19 cellular contexts compared by ENCODE assay signal in genomic region chr11:27139742-27140141, GRCh38.
A peak's percentile ranks its signal among the peaks of the same experiment; 100 is the strongest.
DNase-seq lines count a peak whose midpoint lies in the region; ATAC-seq and TF ChIP-seq lines count a peak whose summit lies in the region.
"Had no signal": no experiment of that assay in that cellular context is flagged by ENCODE, and none has a peak within 500 bp of the region (broad histone marks: within the 10 kb centered on the region; RNA-seq: fewer than 3 reads in every experiment).

No MANE protein-coding gene starts in this region.

- H3K18ac ChIP-seq in IMR-90 (ENCODE audit: low read depth, low read length) = no peak overlapping the region

- no peak overlapping the region for H4K8ac ChIP-seq in IMR-90 (ENCODE audit: low read depth in 2 of 2, low read length in 2 of 2)

- H2BK120ac ChIP-seq in IMR-90 (ENCODE audit: low read depth, low read length) = no peak overlapping the region

- no peak overlapping the region for H2BK5ac ChIP-seq in IMR-90 (ENCODE audit: low read depth, low read length, poor library complexity, severe bottlenecking)

- H3K56ac ChIP-seq in IMR-90 (ENCODE audit: extremely low read depth, insufficient read depth, low read length) = no peak overlapping the region

- no peak for TF ChIP-seq CTCF in AG04450 (IDR thresholded peaks at IDR 0.05; ENCODE audit: low read depth, low read length)
- TF ChIP-seq CTCF in IMR-90 (conservative IDR thresholded peaks at IDR 0.05; ENCODE audit: low read depth, low read length) = no peak
- TF ChIP-seq CTCF in choroid plexus epithelial cell (conservative IDR thresholded peaks at IDR 0.05; ENCODE audit: low read depth, low read length) = no peak
- no peak for TF ChIP-seq CTCF in foreskin fibroblast (IDR thresholded peaks at IDR 0.05; ENCODE audit: low read depth, low read length)
- no peak for TF ChIP-seq CTCF in heart left ventricle (IDR thresholded peaks at IDR 0.05)
- TF ChIP-seq CTCF in gastrocnemius medialis (IDR thresholded peaks at IDR 0.05 in 4 of 5, conservative IDR thresholded peaks at IDR 0.05 in 1 of 5) = no peak

- no TSS peak for BruUV-seq in IMR-90 (replicated peaks; lab: Mats Ljungman, UMichigan)

- H2BK20ac ChIP-seq in IMR-90 (ENCODE audit: low read depth, low read length) = no peak overlapping the region

- dilution Hi-C loops in IMR-90 (cut with HindIII; ENCODE audit: low sequenced_read_pairs, unreplicated experiment) = loop anchor here (25.0 kb wide), 1 partner anchor 402 kb away; no protein-coding TSS in a partner anchor

- no peak overlapping the region for H4K5ac ChIP-seq in IMR-90 (ENCODE audit: low read depth, low read length)

- intact Hi-C loops in IMR-90 (cut with micrococcal nuclease) = no loop called here
- intact Hi-C loops in heart left ventricle (cut with DNase I) = no loop called here
- intact Hi-C loops in gastrocnemius medialis (cut with DNase I; ENCODE audit: low total_unique reads) = no loop called here

- H3K9me3 ChIP-seq in AG04450 (ENCODE audit: control insufficient read depth, insufficient read depth, low read length) = no peaks in the 10 kb centered on the region
- peaks cover 2% of the 10 kb centered on the region; the same call in 1 of the 2 replicates for H3K9me3 ChIP-seq in IMR-90 (ENCODE audit: control insufficient read depth, insufficient read depth, low read length)
- H3K9me3 ChIP-seq in heart left ventricle = peaks cover 0 to 37% (median 13%) of the 10 kb centered on the region in 12 donors
- H3K9me3 ChIP-seq in gastrocnemius medialis = no peaks in the 10 kb centered on the region
- H3K9me3 ChIP-seq: BE2C had no signal

- H3K27me3 ChIP-seq in AG04450 (ENCODE audit: control insufficient read depth, insufficient read depth, low read length) (no peaks in the 10 kb centered on the region), IMR-90 (ENCODE audit: control insufficient read depth, insufficient read depth, low read length) (no peaks in the 10 kb centered on the region), heart left ventricle (no peaks in the 10 kb centered on the region), gastrocnemius medialis (no peaks in the 10 kb centered on the region)
- H3K27me3 ChIP-seq: BE2C had no signal

- H2AK5ac ChIP-seq in IMR-90 (ENCODE audit: low read depth, low read length) = no peak overlapping the region

- H3K9ac ChIP-seq in IMR-90 (ENCODE audit: low read depth, low read length) = no peak overlapping the region

- no peak for TF ChIP-seq RAD21 in IMR-90 (IDR thresholded peaks at IDR 0.05; ENCODE audit: low read length)

- H2AK9ac ChIP-seq in IMR-90 (replicated peaks; ENCODE audit: low read depth, low read length, poor library complexity) = no peak overlapping the region

- H2AFZ ChIP-seq in IMR-90 (replicated peaks; ENCODE audit: low read length, poor library complexity) = no peak overlapping the region
- H2AFZ ChIP-seq: GM23338 had no signal

- no peaks in the 10 kb centered on the region for H3K9me1 ChIP-seq in IMR-90 (ENCODE audit: insufficient read depth, low read length)

- no peak overlapping the region for H3K4me2 ChIP-seq in IMR-90 (ENCODE audit: low read depth, low read length)
- H3K4me2 ChIP-seq: GM23338 had no signal

- CTCF ChIA-PET in AG04450 (lab: Charles Lee) (interaction anchor here (5.2 kb wide), 1 partner anchor 19 kb away, joined by 31 read pairs; no protein-coding TSS in a partner anchor), IMR-90 (lab: Yijun Ruan, JAX) (interaction anchor here (0.7 kb wide), 1 partner anchor 192 kb away, joined by 3 read pairs; no protein-coding TSS in a partner anchor)

- H4K91ac ChIP-seq in IMR-90 (ENCODE audit: insufficient read depth, low read depth, low read length) = no peak overlapping the region

- H3K27ac ChIP-seq in AG04450 (ENCODE audit: low read depth, low read length) (no peak overlapping the region), IMR-90 (ENCODE audit: insufficient read depth, low read length) (no peak overlapping the region), heart left ventricle (no peak overlapping the region), gastrocnemius medialis (no peak overlapping the region)
- H3K27ac ChIP-seq: HL-60 had no signal

- no peaks in the 10 kb centered on the region for H4K20me1 ChIP-seq in IMR-90 (ENCODE audit: insufficient read depth, low read length)

- POLR2A ChIA-PET in AG04450 (lab: Yijun Ruan, JAX) (no interaction called here), IMR-90 (lab: Charles Lee; ENCODE audit: unreplicated experiment) (no interaction called here)

- H3K36me3 ChIP-seq in IMR-90 (ENCODE audit: control insufficient read depth, insufficient read depth, low read length) (no peaks in the 10 kb centered on the region), heart left ventricle (no peaks in the 10 kb centered on the region), gastrocnemius medialis (no peaks in the 10 kb centered on the region)
- H3K36me3 ChIP-seq: BE2C had no signal

- H3K4me3 ChIP-seq in AG04450 (ENCODE audit: low read depth, low read length) = no peak overlapping the region
- no peak overlapping the region for H3K4me3 ChIP-seq in IMR-90 (ENCODE audit: insufficient read depth, low read depth, low read length)
- no peak overlapping the region for H3K4me3 ChIP-seq in choroid plexus epithelial cell (ENCODE audit: low read depth, low read length)
- no peak overlapping the region for H3K4me3 ChIP-seq in foreskin fibroblast (ENCODE audit: low read depth in 1 of 2, low read length in 2 of 2)
- H3K4me3 ChIP-seq in heart left ventricle = no peak overlapping the region
- no peak overlapping the region for H3K4me3 ChIP-seq in gastrocnemius medialis
- H3K4me3 ChIP-seq: GM23338 had no signal

- in situ Hi-C loops in IMR-90 (cut with MboI; ENCODE audit: low sequenced_read_pairs) (no loop called here), gastrocnemius medialis (cut with MboI; ENCODE audit: low sequenced_read_pairs in 4 of 4) (loop anchor here in 1 of 4 donors (25.0 kb wide), 1 partner anchor 852 kb away; no protein-coding TSS in a partner anchor)

- no peak overlapping the region for H3K14ac ChIP-seq in IMR-90 (replicated peaks; ENCODE audit: low read depth, low read length)

- H3K4me1 ChIP-seq in IMR-90 (ENCODE audit: control insufficient read depth, insufficient read depth, low read length) (no peaks in the 10 kb centered on the region; the same call in 1 of the 2 replicates), heart left ventricle (no peaks in the 10 kb centered on the region), gastrocnemius medialis (no peaks in the 10 kb centered on the region)
- H3K4me1 ChIP-seq: BE2C, Caco-2 had no signal

- H3K4ac ChIP-seq in IMR-90 (ENCODE audit: low read depth, low read length) = no peak overlapping the region

- TF ChIP-seq POLR2A in IMR-90 (IDR thresholded peaks at IDR 0.05; ENCODE audit: low read depth, low read length) = no peak
- no peak for TF ChIP-seq POLR2A in heart left ventricle (IDR thresholded peaks at IDR 0.05)
- no peak for TF ChIP-seq POLR2A in gastrocnemius medialis (IDR thresholded peaks at IDR 0.05)

- no peak overlapping the region for H3K23ac ChIP-seq in IMR-90 (ENCODE audit: low read depth, low read length)

- H3K79me1 ChIP-seq in IMR-90 (ENCODE audit: low read depth in 1 of 2, low read length in 2 of 2) = no peaks in the 10 kb centered on the region

- peak; percentile 7 for DNase-seq in AG04450 (ENCODE audit: low read depth, low spot score)
- peak; percentile 12 for DNase-seq in IMR-90
- DNase-seq in choroid plexus epithelial cell (ENCODE audit: low read depth) = peak; percentile 30
- DNase-seq in foreskin fibroblast = peak; percentile 34 to 70
- no peak for DNase-seq in heart left ventricle
- no peak for DNase-seq in gastrocnemius medialis
- DNase-seq: BE2C; Caco-2; CD4-positive, CD25-positive, alpha-beta regulatory T cell; DMS153; GF-D8; NCI-H1436; NCI-H1930; NK-92 treated with Interleukin-12 subunit alpha and Interleukin-12 subunit beta, amount 100 ng/mL, for 24 hours had no signal

- no peak overlapping the region for H2BK15ac ChIP-seq in IMR-90 (ENCODE audit: low read depth, low read length)

- ATAC-seq in IMR-90 (ENCODE audit: low read depth) = peak; percentile 14; the same call in 1 of the 2 replicates
- ATAC-seq in GM21825 (IDR thresholded peaks at IDR 0.05; ENCODE audit: unreplicated experiment) = no peak
- no peak for ATAC-seq in heart left ventricle
- ATAC-seq in HG02678 (IDR thresholded peaks at IDR 0.05; ENCODE audit: unreplicated experiment) = no peak
- no peak for ATAC-seq in gastrocnemius medialis
- ATAC-seq: GM23338, Right ventricle myocardium inferior had no signal

TF ChIP-seq in IMR-90, 13 proteins besides CTCF, POLR2A, EP300 and RAD21:
- no peak for TF ChIP-seq MAFK (IDR thresholded peaks at IDR 0.05; ENCODE audit: low read depth, low read length)
- TF ChIP-seq USF2 (IDR thresholded peaks at IDR 0.05; ENCODE audit: low read depth, low read length) = no peak
- TF ChIP-seq ELK1 (IDR thresholded peaks at IDR 0.05; ENCODE audit: borderline replicate concordance, low read depth, low read length) = no peak
- no peak for TF ChIP-seq MXI1 (IDR thresholded peaks at IDR 0.05; ENCODE audit: borderline replicate concordance, low read depth, low read length)
- no peak for TF ChIP-seq RFX5 (IDR thresholded peaks at IDR 0.05; ENCODE audit: low read depth, low read length)
- TF ChIP-seq NFE2L2 (IDR thresholded peaks at IDR 0.05; ENCODE audit: low read depth, low read length) = no peak
- no peak for TF ChIP-seq RCOR1 (IDR thresholded peaks at IDR 0.05; ENCODE audit: insufficient replicate concordance, low read length)
- no peak for TF ChIP-seq FOS (IDR thresholded peaks at IDR 0.05; ENCODE audit: low read depth, low read length)
- TF ChIP-seq CHD1 (IDR thresholded peaks at IDR 0.05; ENCODE audit: low read depth, low read length) = no peak
- no peak for TF ChIP-seq MAZ (IDR thresholded peaks at IDR 0.05; ENCODE audit: borderline replicate concordance, low read depth, low read length)
- TF ChIP-seq SMC3 (IDR thresholded peaks at IDR 0.05; ENCODE audit: low read depth, low read length) = no peak
- TF ChIP-seq CEBPB (IDR thresholded peaks at IDR 0.05; ENCODE audit: low read depth, low read length) = no peak

Comparison
In these comparisons a context has a peak if more than half of its experiments do, and no peak if none do; other contexts are left out.
1. DNase-seq: peak in AG04450 (single experiment), IMR-90 (single experiment), choroid plexus epithelial cell (single experiment) and foreskin fibroblast (2 of 2); none in heart left ventricle (0 of 5) and gastrocnemius medialis (0 of 2).